In the genomic region with DNA sequence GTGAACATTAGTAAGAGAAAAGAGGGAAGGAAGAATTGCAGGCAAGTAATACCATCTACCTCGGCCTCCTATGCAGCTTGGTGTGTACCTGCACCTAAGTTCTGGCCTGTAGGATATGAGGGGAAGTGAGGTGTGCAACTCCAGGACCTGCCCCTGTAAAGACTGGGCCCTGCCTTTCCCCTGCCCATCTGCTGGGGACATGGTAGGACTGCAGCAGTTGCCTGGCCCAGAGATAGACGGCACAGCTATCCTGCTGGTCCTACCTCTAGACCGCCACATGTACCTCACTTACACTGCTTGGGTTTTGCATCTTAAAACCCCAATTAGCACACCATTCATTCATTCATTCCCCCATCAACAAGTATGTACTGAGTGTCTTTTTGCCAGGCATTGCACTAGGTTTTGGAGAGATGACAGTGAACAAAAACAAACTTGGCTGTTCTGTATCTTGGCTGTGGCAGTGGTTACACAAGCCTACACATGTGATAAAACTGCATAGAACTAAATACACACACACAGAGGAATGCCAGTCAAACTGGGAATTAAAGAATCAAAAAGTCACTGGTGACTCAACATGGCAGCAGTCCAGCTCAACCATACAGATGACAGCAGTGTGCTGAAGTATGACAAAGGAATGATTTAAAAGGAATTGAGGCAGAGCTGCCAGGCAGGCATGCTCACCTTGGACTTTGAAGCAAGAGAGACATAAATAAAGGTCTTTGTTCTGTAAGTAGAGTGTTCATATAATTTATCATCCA, we compare ENCODE assay signal across 9 cellular contexts. TPM values are rescaled to one million over a fixed set of nuclear protein-coding genes. Genes with fewer than 3 reads are reported as not detected.
DNase-seq lines count a peak whose midpoint lies in the region; ATAC-seq and TF ChIP-seq lines count a peak whose summit lies in the region.
"Had no signal": no experiment of that assay in that cellular context is flagged by ENCODE, and none has a peak within 500 bp of the region (broad histone marks: within the 10 kb centered on the region; RNA-seq: fewer than 3 reads in every experiment).

No MANE protein-coding gene starts in this region.

- no peak overlapping the region for H3K4me3 ChIP-seq in esophagus squamous epithelium
- H3K4me3 ChIP-seq in BE2C (ENCODE audit: low read depth, low read length), result no peak overlapping the region

- no peak for ATAC-seq in HG03378 (IDR thresholded peaks at IDR 0.05; ENCODE audit: unreplicated experiment)

- no peaks in the 10 kb centered on the region for H3K9me3 ChIP-seq in esophagus squamous epithelium
- no peaks in the 10 kb centered on the region for H3K9me3 ChIP-seq in BE2C

- H3K27ac ChIP-seq in esophagus squamous epithelium, result peak overlapping the region; percentile 59 to 84 (median 76)

- TF ChIP-seq POLR2A in esophagus squamous epithelium (IDR thresholded peaks at IDR 0.05), result no peak

- H3K36me3 ChIP-seq in esophagus squamous epithelium (peaks cover 0 to 12% (median 0%) of the 10 kb centered on the region in 3 donors), BE2C (no peaks in the 10 kb centered on the region)

- intact Hi-C loops in esophagus squamous epithelium (cut with DNase I) (no loop called here), posterior vena cava (cut with DNase I) (no loop called here)

- H3K27me3 ChIP-seq in esophagus squamous epithelium (no peaks in the 10 kb centered on the region), BE2C (no peaks in the 10 kb centered on the region)

- H3K4me1 ChIP-seq in esophagus squamous epithelium (peaks cover 30 to 77% (median 40%) of the 10 kb centered on the region in 3 donors), BE2C (no peaks in the 10 kb centered on the region; the same call in 1 of the 2 replicates)

- TF ChIP-seq CTCF in esophagus squamous epithelium (IDR thresholded peaks at IDR 0.05) (peak in 2 of 6 experiments; percentile 10 to 13), BE2C (IDR thresholded peaks at IDR 0.05; ENCODE audit: low read depth, low read length) (no peak)

- peak; percentile 63 for DNase-seq in CD1c-positive myeloid dendritic cell (ENCODE audit: extremely low spot score)
- peak; percentile 9 for DNase-seq in NCI-H69 (lab: John Stamatoyannopoulos, UW)
- DNase-seq in esophagus squamous epithelium (lab: John Stamatoyannopoulos, UW), result no peak
- peak; percentile 72 for DNase-seq in posterior vena cava (ENCODE audit: low spot score)
- no peak for DNase-seq in NCI-H2171 (lab: John Stamatoyannopoulos, UW)
- DNase-seq in activated CD8-positive, alpha-beta memory T cell treated with anti-CD3 and anti-CD28 coated beads, Interleukin-2, amount 50 U/mL, for 4 hours, result no peak
- no peak for DNase-seq in BE2C
- DNase-seq: retina had no signal

- WGBS in esophagus squamous epithelium, 2 donors, result 23 to 45% methylated on average over 3 of the region's 3 CpGs

RNA-seq across cellular contexts. Expression of a gene that starts 23.3 kb away (rescaled TPM):
- total RNA-seq in esophagus squamous epithelium (100 to 1,000 TPM in 2 of 4 donors, 10 to 100 TPM in 2; 62.6 to 163 (median 111) TPM), posterior vena cava (100 to 1,000 TPM; 150 to 160 TPM)
- polyA plus RNA-seq in BE2C (2012; ENCODE audit: insufficient read depth, insufficient read length, low read depth), result 120 TPM

RNA-seq across cellular contexts. Expression of a gene that starts 35.1 kb away (rescaled TPM):
- total RNA-seq in esophagus squamous epithelium, result 10 to 100 TPM in 3 of 4 donors, 1 to 10 TPM in 1; 8.9 to 32.6 (median 19.2) TPM
- total RNA-seq in posterior vena cava, result 10 to 100 TPM; 21.2 to 22.2 TPM
- polyA plus RNA-seq in BE2C (2012; ENCODE audit: insufficient read depth, insufficient read length, low read depth), result 44.8 TPM

Comparison
In these comparisons a context has a peak if more than half of its experiments do, and no peak if none do; other contexts are left out.
1. DNase-seq: peak in CD1c-positive myeloid dendritic cell (single experiment), NCI-H69 (single experiment) and posterior vena cava (single experiment); none in esophagus squamous epithelium (single experiment), NCI-H2171 (single experiment), activated CD8-positive, alpha-beta memory T cell treated with anti-CD3 and anti-CD28 coated beads, Interleukin-2, amount 50 U/mL, for 4 hours (single experiment) and BE2C (single experiment).